In the genomic region with DNA sequence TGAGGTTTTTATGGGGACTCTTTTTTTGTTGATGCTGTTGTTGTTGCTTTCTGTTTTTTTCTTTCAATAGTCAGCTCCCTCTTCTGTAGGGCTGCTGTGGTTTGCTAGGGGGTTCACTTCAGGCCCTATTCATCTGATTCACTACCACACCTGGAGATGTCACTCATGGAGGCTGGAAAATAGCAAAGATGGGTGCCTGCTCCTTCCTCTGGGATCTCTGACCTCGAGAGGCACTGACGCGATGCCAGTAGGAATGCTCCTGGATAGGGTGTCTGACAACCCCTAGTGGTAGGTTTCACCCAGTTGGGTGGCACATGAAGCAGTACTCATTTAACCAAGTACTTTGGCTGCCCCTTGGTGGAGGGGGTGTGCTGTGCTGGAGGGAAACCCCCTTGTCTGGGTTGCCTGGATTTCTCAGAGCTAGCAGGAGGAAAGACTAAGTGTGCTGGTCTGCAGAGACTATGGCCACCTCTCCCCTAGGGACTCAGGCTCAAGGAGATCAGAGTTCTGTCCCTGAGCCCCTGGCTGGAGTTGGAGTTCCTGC, we compare ENCODE assay signal across 25 cellular contexts.
"Had no signal": no experiment of that assay in that cellular context is flagged by ENCODE, and none has a peak within 500 bp of the region (broad histone marks: within the 10 kb centered on the region; RNA-seq: fewer than 3 reads in every experiment).

No MANE protein-coding gene starts in this region.

- H3K4me1 ChIP-seq: adrenal gland, body of pancreas, colonic mucosa, gastrocnemius medialis, lower lobe of right lung, stomach, thyroid gland, upper lobe of left lung had no signal

- ATAC-seq: activated CD4-positive, CD25-positive, alpha-beta regulatory T cell treated with anti-CD3 and anti-CD28 coated beads, Interleukin-2, amount 50 U/mL, for 24 hours; body of pancreas; gastrocnemius medialis; left lobe of liver; lower lobe of right lung; mucosa of descending colon; natural killer cell treated with Interleukin-12 subunit alpha and Interleukin-12 subunit beta and Interleukin-15 and Interleukin-18, amount 100 ng/mL, for 72 hours; sciatic nerve; stimulated activated naive B cell treated with anti-CD40 and anti-IgM and Interleukin-4, amounts not matched to agents 10 μg/mL and 1 μg/mL and 100 μg/mL, for 72 hours; T-cell had no signal

- H3K36me3 ChIP-seq: adrenal gland, colonic mucosa, gastrocnemius medialis, lower lobe of right lung, stomach, thyroid gland, upper lobe of left lung had no signal

- H3K27ac ChIP-seq: adrenal gland, body of pancreas, colonic mucosa, gastrocnemius medialis, lower lobe of right lung, skin epidermis, stomach, thyroid gland, upper lobe of left lung, VCaP had no signal

- DNase-seq: activated CD4-positive, alpha-beta T cell treated with anti-CD3 and anti-CD28 coated beads for 48 hours; activated CD4-positive, alpha-beta T cell treated with anti-CD3 and anti-CD28 coated beads, Interleukin-2, amount 50 U/mL, for 48 hours; activated CD8-positive, alpha-beta memory T cell treated with anti-CD3 and anti-CD28 coated beads for 24 hours; activated effector memory CD4-positive, alpha-beta T cell treated with Interleukin-2 at 50 U/mL for 16 hours; activated naive CD4-positive, alpha-beta T cell treated with Interleukin-2 at 50 U/mL for 16 hours; adrenal gland; aorta; body of pancreas; colonic mucosa; effector CD8-positive, alpha-beta T cell; gastrocnemius medialis; glutamatergic neuron; lower lobe of right lung; mucosa of descending colon; stimulated activated naive B cell treated with anti-CD40 and anti-IgM and Interleukin-4, amounts not matched to agents 10 μg/mL and 1 μg/mL and 100 μg/mL, for 72 hours; stomach; T-cell; thyroid gland; upper lobe of left lung had no signal

- H3K4me3 ChIP-seq: adrenal gland, body of pancreas, colonic mucosa, gastrocnemius medialis, lower lobe of right lung, mucosa of descending colon, skin epidermis, stomach, thyroid gland, upper lobe of left lung had no signal

- H3K9me3 ChIP-seq: adrenal gland, body of pancreas, colonic mucosa, gastrocnemius medialis, lower lobe of right lung, mucosa of descending colon, thyroid gland, upper lobe of left lung had no signal

- H3K27me3 ChIP-seq: adrenal gland, body of pancreas, colonic mucosa, gastrocnemius medialis, stomach, thyroid gland, upper lobe of left lung had no signal
